ENCODE assay signal across 9 cellular contexts in the genomic region with DNA sequence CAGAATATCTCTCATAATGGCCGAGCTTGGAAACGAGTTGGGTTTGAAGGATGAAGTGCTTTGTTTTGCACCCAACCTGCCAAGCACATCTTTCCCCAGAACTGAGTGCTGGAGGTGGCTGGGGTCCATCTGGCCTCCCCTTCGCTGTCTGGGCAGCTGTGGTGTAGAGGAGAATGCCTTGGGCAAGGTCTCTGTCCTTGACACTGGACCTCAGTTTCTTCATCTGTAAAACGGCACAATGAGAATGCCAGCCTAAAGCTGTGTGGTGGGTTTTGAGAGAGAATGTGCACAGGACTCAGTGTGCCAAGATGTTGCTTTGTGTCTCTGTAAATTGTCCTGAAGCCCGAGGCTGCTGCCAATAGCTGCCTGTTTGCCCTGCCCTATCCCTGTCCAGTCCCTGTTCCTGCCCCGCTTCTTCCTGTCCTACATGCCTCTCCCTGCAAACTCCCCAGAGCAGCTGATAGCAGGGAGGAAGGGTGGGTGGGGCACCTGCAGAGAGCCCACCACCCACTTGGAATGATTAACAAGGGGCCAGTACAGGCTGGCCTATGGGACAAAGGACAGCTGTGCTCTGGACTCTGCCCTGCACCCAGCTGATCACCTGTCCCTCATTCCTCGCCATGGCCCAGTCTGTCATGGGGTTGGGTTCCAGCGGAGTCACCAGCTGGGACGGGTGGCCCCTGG. TPM values are rescaled to one million over a fixed set of nuclear protein-coding genes. Genes with fewer than 3 reads are reported as not detected.
A peak's percentile ranks its signal among the peaks of the same experiment; 100 is the strongest.
DNase-seq lines count a peak whose midpoint lies in the region; ATAC-seq, FAIRE-seq and TF ChIP-seq lines count a peak whose summit lies in the region.
"Had no signal": no experiment of that assay in that cellular context is flagged by ENCODE, and none has a peak within 500 bp of the region (broad histone marks: within the 10 kb centered on the region; RNA-seq: fewer than 3 reads in every experiment).

No MANE protein-coding gene starts in this region.

- TF ChIP-seq POLR2A in transverse colon (IDR thresholded peaks at IDR 0.05) (peak; percentile 17), lower leg skin (IDR thresholded peaks at IDR 0.05) (no peak)

- H3K9me3 ChIP-seq in mucosa of descending colon (no peaks in the 10 kb centered on the region), transverse colon (no peaks in the 10 kb centered on the region)

- no peaks in the 10 kb centered on the region for H3K27me3 Mint-ChIP-seq in activated naive CD4-positive, alpha-beta T cell treated with anti-CD3 and anti-CD28 coated beads, Interleukin-2, amount 50 U/mL, for 24 hours
- H3K27me3 Mint-ChIP-seq in central memory CD8-positive, alpha-beta T cell = no peaks in the 10 kb centered on the region

- no peak for DNase-seq in activated naive CD4-positive, alpha-beta T cell treated with anti-CD3 and anti-CD28 coated beads, Interleukin-2, amount 50 U/mL, for 16 hours
- DNase-seq in central memory CD8-positive, alpha-beta T cell (ENCODE audit: low spot score in 2 of 2) = no peak
- DNase-seq in mucosa of descending colon (peak in 2 of 3 donors; percentile 41 to 63), transverse colon (peak; percentile 55), urothelium cell line (ENCODE audit: low spot score) (no peak), lower leg skin (ENCODE audit: low spot score in 2 of 2) (no peak)

- ATAC-seq in central memory CD8-positive, alpha-beta T cell (replicated peaks; ENCODE audit: extremely low read depth, poor library complexity, severe bottlenecking) = no peak
- ATAC-seq in mucosa of descending colon (peak; percentile 82), GM21619 (IDR thresholded peaks at IDR 0.05; ENCODE audit: unreplicated experiment) (no peak)
- ATAC-seq: GM12878 had no signal

- WGBS in transverse colon (ENCODE audit: low coverage in 1 of 2), 2 donors = 40 to 64% methylated on average over 1 to 9 of the region's 9 CpGs
- 64 to 65% methylated on average over 9 of the region's 9 CpGs for WGBS in lower leg skin, 2 donors

- peak overlapping the region; percentile 25 to 54 (median 46) for H3K27ac ChIP-seq in transverse colon

- peak overlapping the region; percentile 96 for H3K27ac Mint-ChIP-seq in activated naive CD4-positive, alpha-beta T cell treated with anti-CD3 and anti-CD28 coated beads, Interleukin-2, amount 50 U/mL, for 24 hours
- H3K27ac Mint-ChIP-seq in central memory CD8-positive, alpha-beta T cell (ENCODE audit: low read depth) = peak overlapping the region; percentile 96

- FAIRE-seq in urothelium cell line (lab: Jason Lieb, UNC) = no peak
- FAIRE-seq: GM12878 had no signal

- TF ChIP-seq CTCF in mucosa of descending colon (IDR thresholded peaks at IDR 0.05) (no peak), transverse colon (IDR thresholded peaks at IDR 0.05) (no peak), lower leg skin (IDR thresholded peaks at IDR 0.05) (no peak)

- H3K4me1 ChIP-seq in mucosa of descending colon (ENCODE audit: low read depth) = peaks cover 68% of the 10 kb centered on the region
- peaks cover 50 to 90% (median 68%) of the 10 kb centered on the region in 4 donors for H3K4me1 ChIP-seq in transverse colon

- in situ Hi-C loops in transverse colon (cut with MboI; ENCODE audit: low pct_ligation_motif_present in 1 of 4, low pct_unique_long_range_greater_than_20kb in 1 of 4, low sequenced_read_pairs in 3 of 4) = no loop called here

- no peaks in the 10 kb centered on the region for H3K27me3 ChIP-seq in transverse colon

- no peaks in the 10 kb centered on the region for H3K9me3 Mint-ChIP-seq in activated naive CD4-positive, alpha-beta T cell treated with anti-CD3 and anti-CD28 coated beads, Interleukin-2, amount 50 U/mL, for 24 hours
- H3K9me3 Mint-ChIP-seq in central memory CD8-positive, alpha-beta T cell = no peaks in the 10 kb centered on the region

- H3K36me3 Mint-ChIP-seq in activated naive CD4-positive, alpha-beta T cell treated with anti-CD3 and anti-CD28 coated beads, Interleukin-2, amount 50 U/mL, for 24 hours = peaks cover 9% of the 10 kb centered on the region
- H3K36me3 Mint-ChIP-seq in central memory CD8-positive, alpha-beta T cell (ENCODE audit: insufficient read depth) = peaks cover 63% of the 10 kb centered on the region

- intact Hi-C loops in mucosa of descending colon (cut with DNase I, micrococcal nuclease) (no loop called here), transverse colon (cut with DNase I; ENCODE audit: low total_unique reads) (no loop called here), lower leg skin (cut with DNase I; ENCODE audit: low total_unique reads) (no loop called here)

- H3K4me1 Mint-ChIP-seq in activated naive CD4-positive, alpha-beta T cell treated with anti-CD3 and anti-CD28 coated beads, Interleukin-2, amount 50 U/mL, for 24 hours = peaks cover 88% of the 10 kb centered on the region
- peaks cover 91% of the 10 kb centered on the region for H3K4me1 Mint-ChIP-seq in central memory CD8-positive, alpha-beta T cell

- peak overlapping the region; percentile 57 for H3K4me3 Mint-ChIP-seq in activated naive CD4-positive, alpha-beta T cell treated with anti-CD3 and anti-CD28 coated beads, Interleukin-2, amount 50 U/mL, for 24 hours
- H3K4me3 Mint-ChIP-seq in central memory CD8-positive, alpha-beta T cell = peak overlapping the region; percentile 65

- no peak overlapping the region for H3K4me3 ChIP-seq in mucosa of descending colon
- no peak overlapping the region for H3K4me3 ChIP-seq in transverse colon
- no peak overlapping the region for H3K4me3 ChIP-seq in lower leg skin (ENCODE audit: low read depth, poor library complexity, severe bottlenecking)
- H3K4me3 ChIP-seq: GM12878 had no signal

- H3K36me3 ChIP-seq in mucosa of descending colon (ENCODE audit: low read depth) (no peaks in the 10 kb centered on the region), transverse colon (no peaks in the 10 kb centered on the region)

- peak; percentile 38 for TF ChIP-seq EP300 in transverse colon (IDR thresholded peaks at IDR 0.05; ENCODE audit: low read depth)

RNA-seq across cellular contexts. Expression of a gene that starts 15.3 kb away (rescaled TPM):
- total RNA-seq in mucosa of descending colon (100 to 1,000 TPM; 163 to 286 (median 276) TPM), transverse colon (100 to 1,000 TPM; 117 to 553 (median 307) TPM), lower leg skin (10 to 100 TPM; 51.8 to 76.2 (median 63.9) TPM)

RNA-seq across cellular contexts. Expression of a gene that starts 31.7 kb away (rescaled TPM):
- total RNA-seq in mucosa of descending colon (1,000 to 10,000 TPM in 1 of 3 donors, 100 to 1,000 TPM in 2; 838 to 1,044 (median 919) TPM), transverse colon (1,000 to 10,000 TPM in 1 of 4 donors, 100 to 1,000 TPM in 3; 386 to 1,109 (median 710) TPM), lower leg skin (1,000 to 10,000 TPM; 1,475 to 2,290 (median 1,639) TPM)

Comparison
In these comparisons a context has a peak if more than half of its experiments do, and no peak if none do; other contexts are left out.
1. DNase-seq: peak in mucosa of descending colon (2 of 3) and transverse colon (single experiment); none in activated naive CD4-positive, alpha-beta T cell treated with anti-CD3 and anti-CD28 coated beads, Interleukin-2, amount 50 U/mL, for 16 hours (single experiment), central memory CD8-positive, alpha-beta T cell (0 of 2), urothelium cell line (single experiment) and lower leg skin (0 of 2).